Comparison of ENCODE assay signal across 8 cellular contexts in genomic region chr22:49936018-49936972, GRCh38. TPM values are rescaled to one million over a fixed set of nuclear protein-coding genes. Genes with fewer than 3 reads are reported as not detected.
DNase-seq lines count a peak whose midpoint lies in the region; ATAC-seq and TF ChIP-seq lines count a peak whose summit lies in the region.

No MANE protein-coding gene starts in this region.

- H2AFZ ChIP-seq in GM23248 (no peak overlapping the region), KMS-11 (ENCODE audit: low read depth) (no peak overlapping the region)

- H3K9ac ChIP-seq in GM23248 (peak overlapping the region; percentile 28; the same call in 1 of the 2 replicates), KMS-11 (peak overlapping the region; percentile 61)

- no peaks in the 10 kb centered on the region for H4K20me1 ChIP-seq in GM23248 (ENCODE audit: insufficient read depth)
- no peaks in the 10 kb centered on the region for H4K20me1 ChIP-seq in KMS-11 (ENCODE audit: insufficient read depth)

- H3K4me1 Mint-ChIP-seq in T-helper 2 cell treated with Interferon-gamma antibody and Interleukin-4, amounts not matched to agents 5 μg/mL and 100 μg/mL, for 36 hours (ENCODE audit: low read depth): peaks cover 11% of the 10 kb centered on the region

- no peaks in the 10 kb centered on the region for H3K9me2 ChIP-seq in GM23248 (ENCODE audit: insufficient read depth)

- peak overlapping the region; percentile 40 for H3K4me3 ChIP-seq in GM23248
- H3K4me3 ChIP-seq in KMS-11 (IDR thresholded peaks at IDR 0.05; ENCODE audit: insufficient read depth, low read depth, low read length): no peak overlapping the region
- peak overlapping the region; percentile 40 to 62 (median 47) for H3K4me3 ChIP-seq in gastrocnemius medialis

- in situ Hi-C loops in G401 (cut with HindIII; ENCODE audit: low sequenced_read_pairs): no loop called here
- in situ Hi-C loops in GM23248 (cut with MboI): no loop called here
- in situ Hi-C loops in gastrocnemius medialis (cut with MboI; ENCODE audit: low sequenced_read_pairs in 4 of 4): loop anchor here in 2 of 4 donors (10.0 kb wide), 2 partner anchors 49 to 269 kb away; partner anchors contain the start of gene SELENOO (in 1 of the 2)

- H3K27me3 Mint-ChIP-seq in T-helper 2 cell treated with Interferon-gamma antibody and Interleukin-4, amounts not matched to agents 5 μg/mL and 100 μg/mL, for 36 hours (ENCODE audit: low read depth): no peaks in the 10 kb centered on the region

- H3K9me3 ChIP-seq in GM23248 (ENCODE audit: low read depth) (no peaks in the 10 kb centered on the region), gastrocnemius medialis (no peaks in the 10 kb centered on the region)

- peak; percentile 75 to 77 for TF ChIP-seq POLR2A in gastrocnemius medialis (IDR thresholded peaks at IDR 0.05)

- H3K27ac Mint-ChIP-seq in T-helper 2 cell treated with Interferon-gamma antibody and Interleukin-4, amounts not matched to agents 5 μg/mL and 100 μg/mL, for 36 hours: peak overlapping the region; percentile 88

- H3K27ac ChIP-seq in GM23248 (no peak overlapping the region), KMS-11 (peak overlapping the region; percentile 83), angular gyrus (ENCODE audit: low read depth, low read length) (peak overlapping the region; percentile 88), gastrocnemius medialis (peak overlapping the region; percentile 96 to 99 (median 96))

- H3K79me2 ChIP-seq in GM23248 (ENCODE audit: insufficient read depth) (no peaks in the 10 kb centered on the region), KMS-11 (ENCODE audit: insufficient read depth, low read depth) (no peaks in the 10 kb centered on the region)

- H3K4me1 ChIP-seq in GM23248 (ENCODE audit: insufficient read depth): peaks cover 10% of the 10 kb centered on the region; the same call in 1 of the 2 replicates
- peaks cover 27% of the 10 kb centered on the region for H3K4me1 ChIP-seq in KMS-11 (ENCODE audit: low read depth, poor library complexity, severe bottlenecking)
- H3K4me1 ChIP-seq in gastrocnemius medialis: peaks cover 50 to 55% of the 10 kb centered on the region in 2 donors

- H3K4me2 ChIP-seq in GM23248 (ENCODE audit: unreplicated experiment): peak overlapping the region; percentile 62
- H3K4me2 ChIP-seq in KMS-11: peak overlapping the region; percentile 39

- H3K27me3 ChIP-seq in GM23248 (replicated peaks; ENCODE audit: insufficient read depth) (no peaks in the 10 kb centered on the region), KMS-11 (ENCODE audit: insufficient read depth, low read depth) (no peaks in the 10 kb centered on the region), gastrocnemius medialis (no peaks in the 10 kb centered on the region)

- peaks cover 2% of the 10 kb centered on the region for H3K36me3 Mint-ChIP-seq in T-helper 2 cell treated with Interferon-gamma antibody and Interleukin-4, amounts not matched to agents 5 μg/mL and 100 μg/mL, for 36 hours (ENCODE audit: low read depth)

- intact Hi-C loops in gastrocnemius medialis (cut with DNase I; ENCODE audit: low total_unique reads): loop anchor here (1.0 to 10.0 kb wide), 3 partner anchors 24 to 269 kb away; partner anchors contain the start of genes PIM3 and SELENOO

- H3F3A ChIP-seq in GM23248 (ENCODE audit: insufficient read depth): 0 out of 2 replicates have a peak, but pooled peaks cover 1% of the 10 kb centered on the region

- no peaks in the 10 kb centered on the region for H3K9me3 Mint-ChIP-seq in T-helper 2 cell treated with Interferon-gamma antibody and Interleukin-4, amounts not matched to agents 5 μg/mL and 100 μg/mL, for 36 hours

- TF ChIP-seq CTCF in KMS-11 (conservative IDR thresholded peaks at IDR 0.05; ENCODE audit: low read depth, low read length) (no peak), gastrocnemius medialis (IDR thresholded peaks at IDR 0.05 in 4 of 5, conservative IDR thresholded peaks at IDR 0.05 in 1 of 5) (no peak)

- H3K36me3 ChIP-seq in GM23248 (ENCODE audit: low read depth) (no peaks in the 10 kb centered on the region), KMS-11 (ENCODE audit: insufficient read depth) (no peaks in the 10 kb centered on the region), gastrocnemius medialis (no peaks in the 10 kb centered on the region)

- ATAC-seq in gastrocnemius medialis: peak; percentile 47 to 53

- H3K4me3 Mint-ChIP-seq in T-helper 2 cell treated with Interferon-gamma antibody and Interleukin-4, amounts not matched to agents 5 μg/mL and 100 μg/mL, for 36 hours: peak overlapping the region; percentile 76

- DNase-seq in G401 (ENCODE audit: low spot score) (peak; percentile 39), GM23248 (peak; percentile 90), hippocampal formation (lab: John Stamatoyannopoulos, UW) (peak; percentile 21 to 76), gastrocnemius medialis (peak; percentile 87 to 95), OCI-M2 (lab: John Stamatoyannopoulos, UW; ENCODE audit: unreplicated experiment) (no peak)
- DNase-seq in T-helper 2 cell treated with Interferon-gamma antibody and Interleukin-4, amounts not matched to agents 5 μg/mL and 100 μg/mL, for 36 hours (ENCODE audit: low spot score): peak; percentile 99

- 10 to 20% methylated on average over 19 to 38 of the region's 52 CpGs for WGBS in GM23248 (ENCODE audit: low coverage in 1 of 2, low lambda C conversion rate in 2 of 2, missing lambda C conversion rate in 2 of 2), 2 experiments

RNA-seq across cellular contexts. Expression of gene CRELD2, which starts 17.9 kb away (rescaled TPM):
- 85.5 and 121 TPM in 2 replicates for total RNA-seq in G401 (2014; rRNA removed; shearing (Covaris generic))
- 57.1 and 73.2 TPM in 2 replicates for total RNA-seq in GM23248 (2014; rRNA removed; shearing (Covaris generic))
- polyA plus RNA-seq in GM23248 (2016; fragmentation: Nextera tagmentation; extraction: Ambion mirVana): 78.4 and 80.0 TPM in 2 replicates
- total RNA-seq in gastrocnemius medialis: 10 to 100 TPM in 3 of 4 donors, 1 to 10 TPM in 1; 8.9 to 15.0 (median 13.0) TPM

RNA-seq across cellular contexts. Expression of gene ALG12, which starts 18.1 kb away (rescaled TPM):
- total RNA-seq in G401 (2014; rRNA removed; shearing (Covaris generic)): 23.8 and 24.1 TPM in 2 replicates
- total RNA-seq in GM23248 (2014; rRNA removed; shearing (Covaris generic)): 16.9 and 24.4 TPM in 2 replicates
- 21.9 and 28.5 TPM in 2 replicates for polyA plus RNA-seq in GM23248 (2016; fragmentation: Nextera tagmentation; extraction: Ambion mirVana)
- 1 to 10 TPM; 6.4 to 9.6 (median 8.2) TPM for total RNA-seq in gastrocnemius medialis

RNA-seq across cellular contexts. Expression of gene PIM3, which starts 24.3 kb away (rescaled TPM):
- total RNA-seq in G401 (2014; rRNA removed; shearing (Covaris generic)): 106 and 157 TPM in 2 replicates
- 16.2 and 17.3 TPM in 2 replicates for total RNA-seq in GM23248 (2014; rRNA removed; shearing (Covaris generic))
- polyA plus RNA-seq in GM23248 (2016; fragmentation: Nextera tagmentation; extraction: Ambion mirVana): 10.8 TPM in 2 replicates
- total RNA-seq in gastrocnemius medialis: 100 to 1,000 TPM; 165 to 327 (median 188) TPM
